In the genomic region with DNA sequence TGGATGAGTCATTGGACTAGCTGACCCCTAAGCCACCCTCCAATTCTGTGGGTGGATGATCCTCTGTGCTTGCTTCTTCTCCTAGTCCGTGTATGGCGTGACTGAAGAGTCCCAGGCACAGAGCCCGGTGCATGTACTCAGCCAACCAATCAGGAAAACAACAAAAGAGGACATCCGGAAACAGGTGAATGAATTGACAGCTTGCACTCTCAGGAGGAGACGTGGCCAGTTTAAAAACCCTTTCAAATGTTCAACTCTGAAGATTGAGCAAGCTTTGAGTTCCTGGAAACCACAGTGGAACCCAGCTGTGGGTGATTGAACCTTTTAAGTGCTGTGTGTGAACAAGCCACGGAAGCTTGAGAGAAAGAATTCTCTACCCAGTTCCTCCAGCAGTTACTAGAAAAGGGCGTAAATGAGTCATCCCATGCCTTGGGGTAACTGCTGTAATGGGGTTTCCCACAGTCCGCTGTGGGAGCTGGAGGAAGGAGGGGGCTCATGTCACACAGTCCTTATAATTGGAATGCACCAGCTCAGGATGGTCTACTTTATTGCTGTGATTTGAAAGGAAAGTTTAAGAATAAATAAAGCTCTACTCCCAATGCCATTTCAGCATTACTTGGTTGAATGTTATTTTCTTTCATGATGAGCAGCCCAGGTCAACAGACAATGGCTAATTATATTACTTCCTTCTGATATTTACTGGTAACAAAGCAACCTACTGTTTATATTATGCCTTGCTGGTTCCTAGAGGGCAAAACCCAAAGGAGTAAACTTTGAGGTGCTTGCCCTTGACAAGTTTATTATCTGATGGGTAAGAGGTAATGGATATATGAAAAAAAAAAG, we compare ENCODE assay signal across 8 cellular contexts.
A peak's percentile ranks its signal among the peaks of the same experiment; 100 is the strongest.
DNase-seq lines count a peak whose midpoint lies in the region; ATAC-seq, FAIRE-seq and TF ChIP-seq lines count a peak whose summit lies in the region.

No MANE protein-coding gene starts in this region.

- no peaks in the 10 kb centered on the region for H4K20me1 ChIP-seq in hepatocyte (ENCODE audit: insufficient read depth, poor library complexity, severe bottlenecking)

- no peaks in the 10 kb centered on the region for H3K27me3 Mint-ChIP-seq in activated T-helper 1 cell treated with anti-CD3 and anti-CD28 coated beads, Interleukin-12 subunit alpha, Interleukin-12 subunit beta, Interleukin-2, Interleukin-4 antibody, amounts not matched to agents 30 ng/mL and 10 ng/mL and 1 ng/mL, durations not matched to agents 14 hours and 24 hours and 36 hours (ENCODE audit: insufficient read depth)

- no peak for TF ChIP-seq CTCF in hepatocyte (IDR thresholded peaks at IDR 0.05; ENCODE audit: poor library complexity)

- no peaks in the 10 kb centered on the region for H3K9me3 ChIP-seq in hepatocyte (ENCODE audit: low read depth)

- H3K36me3 ChIP-seq in hepatocyte (replicated peaks; ENCODE audit: insufficient read depth, low read depth) = no peaks in the 10 kb centered on the region

- H3K4me1 Mint-ChIP-seq in activated T-helper 1 cell treated with anti-CD3 and anti-CD28 coated beads, Interleukin-12 subunit alpha, Interleukin-12 subunit beta, Interleukin-2, Interleukin-4 antibody, amounts not matched to agents 30 ng/mL and 10 ng/mL and 1 ng/mL, durations not matched to agents 14 hours and 24 hours and 36 hours (ENCODE audit: low read depth) = peaks cover 80% of the 10 kb centered on the region

- peaks cover under 1% of the 10 kb centered on the region for H3K9me3 Mint-ChIP-seq in activated T-helper 1 cell treated with anti-CD3 and anti-CD28 coated beads, Interleukin-12 subunit alpha, Interleukin-12 subunit beta, Interleukin-2, Interleukin-4 antibody, amounts not matched to agents 30 ng/mL and 10 ng/mL and 1 ng/mL, durations not matched to agents 14 hours and 24 hours and 36 hours

- H3K4me3 Mint-ChIP-seq in activated T-helper 1 cell treated with anti-CD3 and anti-CD28 coated beads, Interleukin-12 subunit alpha, Interleukin-12 subunit beta, Interleukin-2, Interleukin-4 antibody, amounts not matched to agents 30 ng/mL and 10 ng/mL and 1 ng/mL, durations not matched to agents 14 hours and 24 hours and 36 hours = peak overlapping the region; percentile 53

- 54% methylated on average over 8 of the region's 8 CpGs for WGBS in hepatocyte (ENCODE audit: low lambda C conversion rate, missing lambda C conversion rate)

- H3K27ac Mint-ChIP-seq in activated T-helper 1 cell treated with anti-CD3 and anti-CD28 coated beads, Interleukin-12 subunit alpha, Interleukin-12 subunit beta, Interleukin-2, Interleukin-4 antibody, amounts not matched to agents 30 ng/mL and 10 ng/mL and 1 ng/mL, durations not matched to agents 14 hours and 24 hours and 36 hours = peak overlapping the region; percentile 87

- H3K36me3 Mint-ChIP-seq in activated T-helper 1 cell treated with anti-CD3 and anti-CD28 coated beads, Interleukin-12 subunit alpha, Interleukin-12 subunit beta, Interleukin-2, Interleukin-4 antibody, amounts not matched to agents 30 ng/mL and 10 ng/mL and 1 ng/mL, durations not matched to agents 14 hours and 24 hours and 36 hours (ENCODE audit: low read depth) = peaks cover 11% of the 10 kb centered on the region

- no peaks in the 10 kb centered on the region for H3K27me3 ChIP-seq in hepatocyte

- peak; percentile 100 for FAIRE-seq in GM18507 (lab: Jason Lieb, UNC)

- intact Hi-C loops in activated T-helper 1 cell treated with anti-CD3 and anti-CD28 coated beads, Interleukin-12 subunit alpha, Interleukin-12 subunit beta, Interleukin-2, Interleukin-4 antibody, amounts not matched to agents 30 ng/mL and 10 ng/mL and 1 ng/mL, durations not matched to agents 14 hours and 24 hours and 36 hours (cut with micrococcal nuclease) = loop anchor here (1.0 to 10.0 kb wide), 10 partner anchors 26 to 1590 kb away; partner anchors contain the start of genes DPF3, RBM25 and SIPA1L1

- no peaks in the 10 kb centered on the region for H3K79me2 ChIP-seq in hepatocyte

- H3K4me1 ChIP-seq in hepatocyte (ENCODE audit: insufficient read depth) = no peaks in the 10 kb centered on the region

- no peak overlapping the region for H3K4me2 ChIP-seq in hepatocyte

- H3K27ac ChIP-seq in hepatocyte = no peak overlapping the region

- no peaks in the 10 kb centered on the region for H3K9me2 ChIP-seq in hepatocyte (replicated peaks; ENCODE audit: insufficient read depth)

- ATAC-seq in HG02759 (IDR thresholded peaks at IDR 0.05; ENCODE audit: unreplicated experiment) = peak; percentile 90

- no peak overlapping the region for H3K4me3 ChIP-seq in hepatocyte

- H2AFZ ChIP-seq in hepatocyte = no peak overlapping the region

- DNase-seq in GM18507 (ENCODE audit: extremely low spot score, insufficient read length, low read depth) (peak; percentile 67), hepatocyte (ENCODE audit: low spot score) (peak; percentile 20), NCI-H82 (lab: John Stamatoyannopoulos, UW) (no peak), putamen (ENCODE audit: low spot score) (no peak)
- DNase-seq in NK-92 treated with Interleukin-12 subunit alpha and Interleukin-12 subunit beta, amount 100 ng/mL, for 24 hours (lab: John Stamatoyannopoulos, UW) = peak; percentile 69
- DNase-seq in activated T-helper 1 cell treated with anti-CD3 and anti-CD28 coated beads, Interleukin-12 subunit alpha, Interleukin-12 subunit beta, Interleukin-2, Interleukin-4 antibody, amounts not matched to agents 30 ng/mL and 10 ng/mL and 1 ng/mL, durations not matched to agents 14 hours and 24 hours and 36 hours (ENCODE audit: low spot score) = peak; percentile 81
- DNase-seq in stimulated activated CD8-positive, alpha-beta memory T cell treated with anti-CD3 and anti-CD28 coated beads, Interleukin-12 subunit alpha, Interleukin-12 subunit beta, amount 100 ng/mL, for 4 hours (ENCODE audit: low read depth) = peak; percentile 27

Comparison
In these comparisons a context has a peak if more than half of its experiments do, and no peak if none do; other contexts are left out.
1. DNase-seq: peak in GM18507 (single experiment), NK-92 treated with Interleukin-12 subunit alpha and Interleukin-12 subunit beta, amount 100 ng/mL, for 24 hours (single experiment), activated T-helper 1 cell treated with anti-CD3 and anti-CD28 coated beads, Interleukin-12 subunit alpha, Interleukin-12 subunit beta, Interleukin-2, Interleukin-4 antibody, amounts not matched to agents 30 ng/mL and 10 ng/mL and 1 ng/mL, durations not matched to agents 14 hours and 24 hours and 36 hours (single experiment), hepatocyte (single experiment) and stimulated activated CD8-positive, alpha-beta memory T cell treated with anti-CD3 and anti-CD28 coated beads, Interleukin-12 subunit alpha, Interleukin-12 subunit beta, amount 100 ng/mL, for 4 hours (single experiment); none in NCI-H82 (single experiment) and putamen (single experiment).